Comparison of ENCODE assay signal across 8 cellular contexts in the genomic region with DNA sequence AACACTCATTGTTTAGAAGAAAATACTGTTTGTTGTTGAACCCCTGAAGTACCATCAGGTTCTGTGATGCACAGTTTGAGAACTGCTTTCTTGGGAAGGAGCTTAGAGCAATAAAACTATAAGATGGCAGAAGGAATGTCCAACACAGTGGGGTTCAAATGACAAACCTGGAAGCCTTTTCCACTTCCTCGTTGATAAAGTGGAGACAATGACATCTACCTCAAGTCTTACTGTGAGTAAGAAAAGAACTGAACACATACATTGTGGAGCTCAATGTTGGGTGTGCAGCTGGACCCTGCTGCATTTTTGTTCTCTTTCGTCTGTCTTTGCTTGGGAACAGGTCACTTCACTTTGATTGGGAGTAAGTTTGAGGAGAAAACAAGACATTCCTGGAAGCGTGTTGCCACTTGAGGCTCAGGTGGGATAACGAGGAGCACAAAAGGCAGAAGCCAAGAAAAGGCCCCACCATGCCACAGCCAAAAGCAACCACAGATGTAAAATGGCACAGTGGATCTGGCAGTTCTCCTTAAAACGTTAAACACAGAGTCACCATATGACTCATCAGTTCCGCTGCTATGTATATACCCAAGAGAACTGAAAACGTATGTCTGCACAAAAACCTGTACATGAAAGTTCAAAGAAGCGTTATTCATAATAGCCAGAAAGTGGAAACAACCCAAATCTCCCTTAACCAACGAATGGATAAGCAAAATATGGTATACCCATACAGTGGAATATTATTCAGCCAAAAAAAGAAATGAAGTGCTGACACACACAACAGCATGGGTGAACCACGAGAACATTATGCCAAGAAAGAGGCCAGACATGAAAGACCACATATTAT. TPM values are rescaled to one million over a fixed set of nuclear protein-coding genes. Genes with fewer than 3 reads are reported as not detected.
A peak's percentile ranks its signal among the peaks of the same experiment; 100 is the strongest.
DNase-seq lines count a peak whose midpoint lies in the region; ATAC-seq, FAIRE-seq and TF ChIP-seq lines count a peak whose summit lies in the region.

No MANE protein-coding gene starts in this region.

- DNase-seq in HS-5 (ENCODE audit: low read depth) (peak; percentile 64), K562 (ENCODE audit: extremely low read depth in 1 of 4, low spot score in 3 of 4) (peak in 2 of 4 experiments; percentile 11 to 42), lower lobe of right lung (no peak), NCI-H1436 treated with DMSO at 0.1 percent for 48 hours (lab: John Stamatoyannopoulos, UW) (no peak), stomach (no peak)
- DNase-seq in stimulated activated naive CD4-positive, alpha-beta T cell (lab: John Stamatoyannopoulos, UW): no peak

- CTCF ChIA-PET in K562 (lab: Yijun Ruan, JAX; ENCODE audit: low intra/inter-chr PET ratio): no interaction called here

- TF ChIP-seq RAD21 in K562 (CRISPR knock-in tag; conservative IDR thresholded peaks at IDR 0.05 in 1 of 2, IDR thresholded peaks at IDR 0.05 in 1 of 2): no peak

- H3K36me3 ChIP-seq in K562 (ENCODE audit: control insufficient read depth, insufficient read depth, low read length) (no peaks in the 10 kb centered on the region), lower lobe of right lung (no peaks in the 10 kb centered on the region), stomach (no peaks in the 10 kb centered on the region)

- TF ChIP-seq CTCF in K562 (IDR thresholded peaks at IDR 0.05 in 2 of 3, conservative IDR thresholded peaks at IDR 0.05 in 1 of 3; ENCODE audit: insufficient read depth in 2 of 3, low read depth in 1 of 3, low read length in 3 of 3) (no peak), lower lobe of right lung (IDR thresholded peaks at IDR 0.05) (no peak), stomach (IDR thresholded peaks at IDR 0.05) (no peak)

- in situ Hi-C loops in K562 (cut with MboI): no loop called here

- no peaks in the 10 kb centered on the region for H3K9me3 ChIP-seq in K562 (replicated peaks; ENCODE audit: control insufficient read depth, insufficient read depth, low read depth, low read length)
- H3K9me3 ChIP-seq in lower lobe of right lung: no peaks in the 10 kb centered on the region
- no peaks in the 10 kb centered on the region for H3K9me3 ChIP-seq in stomach

- ATAC-seq in GM18498 (IDR thresholded peaks at IDR 0.05; ENCODE audit: unreplicated experiment) (peak; percentile 70), GM21576 (IDR thresholded peaks at IDR 0.05; ENCODE audit: unreplicated experiment) (peak; percentile 66), K562 (peak; percentile 73), lower lobe of right lung (no peak)

- no peak for TF ChIP-seq POLR2A in K562 (conservative IDR thresholded peaks at IDR 0.05)
- no peak for TF ChIP-seq POLR2A in stomach (IDR thresholded peaks at IDR 0.05)

- intact Hi-C loops in K562 (cut with micrococcal nuclease) (no loop called here), lower lobe of right lung (cut with DNase I) (no loop called here), stomach (cut with DNase I; ENCODE audit: low total_unique reads) (no loop called here)

- H3K4me3 ChIP-seq in K562 (no peak overlapping the region), lower lobe of right lung (no peak overlapping the region), stomach (no peak overlapping the region)

- TF ChIP-seq EP300 in K562 (IDR thresholded peaks at IDR 0.05; ENCODE audit: low read length) (no peak), stomach (IDR thresholded peaks at IDR 0.05) (no peak)

- WGBS in K562 (ENCODE audit: insufficient coverage, low coverage, missing lambda C conversion rate): 10% methylated on average over 10 of the region's 10 CpGs
- WGBS in stomach, 5 donors: 70 to 80% (median 76%) methylated on average over 10 of the region's 10 CpGs

- H3K4me1 ChIP-seq in K562 (replicated peaks in 1 of 2; ENCODE audit: control insufficient read depth in 2 of 2, insufficient read depth in 2 of 2, low read length in 2 of 2): peaks cover 0 to 6% of the 10 kb centered on the region in 2 experiments; a peak in 3 of 5 replicates
- H3K4me1 ChIP-seq in lower lobe of right lung: no peaks in the 10 kb centered on the region
- no peaks in the 10 kb centered on the region for H3K4me1 ChIP-seq in stomach

- no peaks in the 10 kb centered on the region for H3K27me3 ChIP-seq in K562 (ENCODE audit: control insufficient read depth in 2 of 2, insufficient read depth in 2 of 2, low read length in 2 of 2)
- H3K27me3 ChIP-seq in lower lobe of right lung (ENCODE audit: low read depth): no peaks in the 10 kb centered on the region
- H3K27me3 ChIP-seq in stomach: no peaks in the 10 kb centered on the region

- H3K27ac ChIP-seq in K562 (ENCODE audit: extremely low read depth, low read depth, low read length) (peak overlapping the region; percentile 57; the same call in 2 of the 3 replicates), lower lobe of right lung (no peak overlapping the region), stomach (no peak overlapping the region)

- FAIRE-seq in K562 (lab: Jason Lieb, UNC): peak; percentile 66

- H3K9ac ChIP-seq in K562 (ENCODE audit: insufficient read depth in 1 of 2, low read depth in 2 of 2, low read length in 2 of 2): no peak overlapping the region; a peak in 1 of 4 replicates

- peak overlapping the region; percentile 82 for H2AFZ ChIP-seq in K562 (ENCODE audit: low read depth, low read length)

- H3K9me1 ChIP-seq in K562 (ENCODE audit: control insufficient read depth, insufficient read depth, low read length): no peaks in the 10 kb centered on the region

- BruUV-seq in K562 (replicated peaks; lab: Mats Ljungman, UMichigan): no TSS peak

- POLR2A ChIA-PET in K562 (lab: Yijun Ruan, JAX): no interaction called here

- peak overlapping the region; percentile 11; the same call in 1 of the 2 replicates for H3K4me2 ChIP-seq in K562 (ENCODE audit: insufficient read depth, low read length)

- H3K79me2 ChIP-seq in K562 (ENCODE audit: control insufficient read depth, insufficient read depth, low read length): no peaks in the 10 kb centered on the region

- no peaks in the 10 kb centered on the region for H4K20me1 ChIP-seq in K562 (replicated peaks; ENCODE audit: control insufficient read depth, insufficient read depth, low read length)

TF ChIP-seq in K562, 482 proteins besides CTCF, POLR2A, EP300 and RAD21 (continues in another document):
- TF ChIP-seq ETV1 (tag; conservative IDR thresholded peaks at IDR 0.05; ENCODE audit: low read depth): peak; percentile 50; the same call in 1 of the 2 replicates
- peak; percentile 94 for TF ChIP-seq FOSL1 (tag; conservative IDR thresholded peaks at IDR 0.05)
- 0 out of 2 replicates have a peak, but pooled peaks have one; percentile 6 for TF ChIP-seq DEAF1 (CRISPR knock-in tag; IDR thresholded peaks at IDR 0.05)
- TF ChIP-seq DIDO1 (tag; IDR thresholded peaks at IDR 0.05; ENCODE audit: low read depth): no peak
- TF ChIP-seq HDAC3 (IDR thresholded peaks at IDR 0.05; ENCODE audit: borderline replicate concordance, partially characterized antibody): no peak

RNA-seq across cellular contexts. Expression of gene SUB1, which starts 42.9 kb away (rescaled TPM):
- total RNA-seq in K562 (2011; cell fraction: chromatin; rRNA removed; ENCODE audit: low replicate concordance): 59.7 and 153 TPM in 2 replicates
- total RNA-seq in K562 (2011; cell fraction: nucleolus; rRNA removed): 54.2 and 54.7 TPM in 2 replicates
- total RNA-seq in K562 (2011; cell fraction: nucleoplasm; rRNA removed): 105 and 163 TPM in 2 replicates
- 259 and 336 TPM in 2 replicates for total RNA-seq in K562 (2014; rRNA removed)
- total RNA-seq in K562 (2014; rRNA removed; fragmentation: Illumina TruSeq; extraction: Trizol): 779 and 938 TPM in 2 replicates
- total RNA-seq in K562 (2015; rRNA removed; fragmentation: Illumina TruSeq; extraction: Trizol): 625 and 700 TPM in 2 replicates
- 494 and 558 TPM in 2 replicates for total RNA-seq in K562 (2021)
- polyA plus RNA-seq in K562 (2011; rRNA removed): 239 and 479 TPM in 2 replicates
- polyA plus RNA-seq in K562 (2011; cell fraction: cytosol; rRNA removed): 15.5 and 92.3 TPM in 2 replicates
- 40.2 and 58.6 TPM in 2 replicates for polyA plus RNA-seq in K562 (2011; cell fraction: nucleus; rRNA removed)
- polyA plus RNA-seq in K562 (2012): 355 and 463 TPM in 2 replicates
- polyA plus RNA-seq in K562 (2014; fragmentation: Illumina TruSeq; extraction: Trizol): 378 and 453 TPM in 2 replicates
- polyA plus RNA-seq in K562 (2014; fragmentation: Nextera tagmentation; extraction: Ambion mirVana): 100 to 1,000 TPM; 887 to 932 TPM
- 738 and 1,031 TPM in 2 replicates for polyA plus RNA-seq in K562 (2014; rRNA removed)
- 108 and 128 TPM in 2 replicates for polyA minus RNA-seq in K562 (2011; rRNA and poly(A)+ RNA removed)
- 25.9 and 60.5 TPM in 2 replicates for polyA minus RNA-seq in K562 (2011; cell fraction: cytosol; rRNA and poly(A)+ RNA removed)
- 67.4 and 68.0 TPM in 2 replicates for polyA minus RNA-seq in K562 (2011; cell fraction: nucleus; rRNA and poly(A)+ RNA removed)
- total RNA-seq in lower lobe of right lung: 119 TPM
- total RNA-seq in stomach: 100 to 1,000 TPM in 2 of 5 donors, 10 to 100 TPM in 3; 42.0 to 167 (median 77.1) TPM
- polyA plus RNA-seq in stomach: 100 to 1,000 TPM; 135 to 198 (median 192) TPM

Comparison
In these comparisons a context has a peak if more than half of its experiments do, and no peak if none do; other contexts are left out.
1. ATAC-seq: peak in GM18498 (single experiment), GM21576 (single experiment) and K562 (single experiment); none in lower lobe of right lung (0 of 2).